Comparison of ENCODE assay signal across 1 cellular context in genomic region chr19:29967623-29968022, GRCh38.
TF ChIP-seq lines count a peak whose summit lies in the region.

No MANE protein-coding gene starts in this region.

TF ChIP-seq in GM12878, 131 proteins besides CTCF, POLR2A, EP300 and RAD21 (continued from another document):
- TF ChIP-seq NKRF (conservative IDR thresholded peaks at IDR 0.05) (no peak), ATF2 (IDR thresholded peaks at IDR 0.05; ENCODE audit: low read length) (no peak)
